In the genomic region with DNA sequence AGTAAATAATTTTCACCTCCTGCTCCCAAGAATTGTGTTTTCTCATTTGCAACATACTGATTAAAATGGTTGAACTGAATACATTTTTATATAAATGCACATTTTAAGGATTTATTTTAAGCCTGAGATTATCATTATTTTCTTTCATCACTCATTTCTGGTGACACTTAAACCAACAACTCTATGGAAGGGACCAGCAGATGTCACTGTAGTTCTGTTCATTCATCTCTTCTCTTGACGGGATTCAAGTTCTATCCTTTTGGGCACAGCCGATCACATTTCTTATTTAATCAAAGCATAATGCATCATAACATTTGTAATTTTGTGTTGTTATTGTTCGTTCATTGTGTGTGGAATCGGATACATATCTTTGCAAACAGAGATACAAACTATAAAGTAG, we compare ENCODE assay signal across 9 cellular contexts.
DNase-seq lines count a peak whose midpoint lies in the region; ATAC-seq and TF ChIP-seq lines count a peak whose summit lies in the region.
"Had no signal": no experiment of that assay in that cellular context is flagged by ENCODE, and none has a peak within 500 bp of the region (broad histone marks: within the 10 kb centered on the region; RNA-seq: fewer than 3 reads in every experiment).

No MANE protein-coding gene starts in this region.

- intact Hi-C loops in aorta (cut with DNase I): no loop called here

- peak; percentile 23 for DNase-seq in DMS79 (lab: John Stamatoyannopoulos, UW)
- DNase-seq in NB4 (ENCODE audit: low read depth): peak; percentile 40
- peak; percentile 58 for DNase-seq in astrocyte of the spinal cord (ENCODE audit: low read depth, low spot score)
- peak; percentile 23 for DNase-seq in kidney tubule cell (ENCODE audit: low spot score)
- no peak for DNase-seq in activated T-cell treated with anti-CD3 and anti-CD28 coated beads, Interleukin-2, amount 50 U/mL, for 4 hours
- no peak for DNase-seq in activated naive CD8-positive, alpha-beta T cell treated with anti-CD3 and anti-CD28 coated beads, Interleukin-2, amount 50 U/mL, for 24 hours
- DNase-seq in aorta: no peak

- WGBS in aorta, 2 donors: 20 to 21% methylated on average over 4 of the region's 4 CpGs

- no peak overlapping the region for H3K27ac ChIP-seq in aorta (ENCODE audit: low read depth in 1 of 2, low read length in 2 of 2)
- H3K27ac ChIP-seq: HL-60 had no signal

- H3K36me3 ChIP-seq in aorta (ENCODE audit: control insufficient read depth in 1 of 2, insufficient read depth in 2 of 2, low read length in 1 of 2): no peaks in the 10 kb centered on the region

- in situ Hi-C loops in astrocyte of the spinal cord (cut with HindIII; ENCODE audit: low sequenced_read_pairs): no loop called here

- TF ChIP-seq POLR2A in NB4 (IDR thresholded peaks at IDR 0.05; ENCODE audit: extremely low read depth, insufficient read length): no peak

- no peaks in the 10 kb centered on the region for H3K9me3 Mint-ChIP-seq in activated T-cell treated with anti-CD3 and anti-CD28 coated beads, Interleukin-2, amount 50 U/mL, for 4 hours
- H3K9me3 Mint-ChIP-seq in activated naive CD8-positive, alpha-beta T cell treated with anti-CD3 and anti-CD28 coated beads, Interleukin-2, amount 50 U/mL, for 24 hours: no peaks in the 10 kb centered on the region

- H3K9me3 ChIP-seq in aorta (ENCODE audit: control insufficient read depth, low read length): no peaks in the 10 kb centered on the region

- TF ChIP-seq CTCF in NB4 (IDR thresholded peaks at IDR 0.05; ENCODE audit: low read depth, low read length) (peak; percentile 12), astrocyte of the spinal cord (IDR thresholded peaks at IDR 0.05; ENCODE audit: low read depth, low read length) (peak; percentile 51)

- H3K27ac Mint-ChIP-seq in activated naive CD8-positive, alpha-beta T cell treated with anti-CD3 and anti-CD28 coated beads, Interleukin-2, amount 50 U/mL, for 24 hours: no peak overlapping the region

- peaks cover 2% of the 10 kb centered on the region for H3K27me3 Mint-ChIP-seq in activated T-cell treated with anti-CD3 and anti-CD28 coated beads, Interleukin-2, amount 50 U/mL, for 4 hours (ENCODE audit: low read depth)
- peaks cover 3% of the 10 kb centered on the region for H3K27me3 Mint-ChIP-seq in activated naive CD8-positive, alpha-beta T cell treated with anti-CD3 and anti-CD28 coated beads, Interleukin-2, amount 50 U/mL, for 24 hours

- no peak overlapping the region for H3K4me3 Mint-ChIP-seq in activated T-cell treated with anti-CD3 and anti-CD28 coated beads, Interleukin-2, amount 50 U/mL, for 4 hours
- no peak overlapping the region for H3K4me3 Mint-ChIP-seq in activated naive CD8-positive, alpha-beta T cell treated with anti-CD3 and anti-CD28 coated beads, Interleukin-2, amount 50 U/mL, for 24 hours

- H3K36me3 Mint-ChIP-seq in activated T-cell treated with anti-CD3 and anti-CD28 coated beads, Interleukin-2, amount 50 U/mL, for 4 hours (ENCODE audit: insufficient read depth): no peaks in the 10 kb centered on the region
- no peaks in the 10 kb centered on the region for H3K36me3 Mint-ChIP-seq in activated naive CD8-positive, alpha-beta T cell treated with anti-CD3 and anti-CD28 coated beads, Interleukin-2, amount 50 U/mL, for 24 hours (ENCODE audit: low read depth)

- H3K27me3 ChIP-seq in aorta (ENCODE audit: control insufficient read depth in 1 of 2, insufficient read depth in 2 of 2, low read length in 1 of 2): no peaks in the 10 kb centered on the region

- ATAC-seq in activated T-cell treated with anti-CD3 and anti-CD28 coated beads, Interleukin-2, amount 50 U/mL, for 4 hours: no peak
- no peak for ATAC-seq in activated naive CD8-positive, alpha-beta T cell treated with anti-CD3 and anti-CD28 coated beads, Interleukin-2, amount 50 U/mL, for 24 hours
- no peak for ATAC-seq in GM21360 (IDR thresholded peaks at IDR 0.05; ENCODE audit: unreplicated experiment)
- no peak for ATAC-seq in aorta (ENCODE audit: low FRiP score)

- no peaks in the 10 kb centered on the region for H3K4me1 Mint-ChIP-seq in activated T-cell treated with anti-CD3 and anti-CD28 coated beads, Interleukin-2, amount 50 U/mL, for 4 hours (ENCODE audit: low read depth)
- H3K4me1 Mint-ChIP-seq in activated naive CD8-positive, alpha-beta T cell treated with anti-CD3 and anti-CD28 coated beads, Interleukin-2, amount 50 U/mL, for 24 hours: no peaks in the 10 kb centered on the region

- no peaks in the 10 kb centered on the region for H3K4me1 ChIP-seq in aorta (ENCODE audit: control insufficient read depth in 1 of 2, insufficient read depth in 2 of 2, low read length in 2 of 2)

- H3K4me3 ChIP-seq in NB4 (ENCODE audit: low read depth, low read length) (no peak overlapping the region), astrocyte of the spinal cord (ENCODE audit: low read depth, low read length) (no peak overlapping the region), aorta (ENCODE audit: low read length in 2 of 2) (no peak overlapping the region)

Comparison
In these comparisons a context has a peak if more than half of its experiments do, and no peak if none do; other contexts are left out.
1. DNase-seq: peak in DMS79 (single experiment), NB4 (single experiment), astrocyte of the spinal cord (single experiment) and kidney tubule cell (single experiment); none in activated T-cell treated with anti-CD3 and anti-CD28 coated beads, Interleukin-2, amount 50 U/mL, for 4 hours (single experiment), activated naive CD8-positive, alpha-beta T cell treated with anti-CD3 and anti-CD28 coated beads, Interleukin-2, amount 50 U/mL, for 24 hours (single experiment) and aorta (0 of 2).